8 cellular contexts compared by ENCODE assay signal in the genomic region with DNA sequence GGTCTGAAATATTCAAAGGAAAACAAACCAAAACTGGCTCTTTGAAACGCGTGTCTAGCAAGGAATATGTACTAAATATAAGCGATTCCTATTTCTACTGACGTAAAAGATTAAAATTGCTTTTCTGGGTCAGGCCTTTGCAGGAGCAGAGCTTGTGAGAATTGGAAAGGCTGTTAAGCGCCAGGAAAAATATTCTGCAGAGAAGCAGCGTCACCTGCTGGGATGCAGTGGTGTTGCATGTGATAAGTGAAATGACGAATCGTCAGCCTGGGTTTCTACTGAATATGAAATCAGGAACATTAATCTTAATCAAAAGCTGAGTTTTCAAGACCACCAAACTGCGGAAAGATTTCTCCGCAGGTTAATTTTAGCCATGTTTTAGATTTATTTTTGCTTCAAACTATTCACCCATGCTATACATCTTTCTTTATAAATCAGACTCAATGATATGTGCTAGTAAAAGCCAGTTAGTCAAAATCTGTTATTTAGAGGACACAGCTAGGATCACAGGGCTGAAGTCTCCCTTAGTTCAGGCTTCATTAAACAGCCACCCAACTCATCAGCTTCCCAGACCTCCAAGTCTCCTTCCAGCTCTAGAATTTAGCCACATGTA.
DNase-seq lines count a peak whose midpoint lies in the region; ATAC-seq and TF ChIP-seq lines count a peak whose summit lies in the region.

No MANE protein-coding gene starts in this region.

- ATAC-seq in HG02678 (IDR thresholded peaks at IDR 0.05; ENCODE audit: unreplicated experiment): peak; percentile 52
- no peak for ATAC-seq in GM18870 (IDR thresholded peaks at IDR 0.05; ENCODE audit: unreplicated experiment)

- no peaks in the 10 kb centered on the region for H3K9me2 ChIP-seq in DOHH2 (replicated peaks; ENCODE audit: control insufficient read depth, low read length)

- H3K36me3 Mint-ChIP-seq in endodermal cell (ENCODE audit: low read depth) (no peaks in the 10 kb centered on the region), mesothelial cell of epicardium (no peaks in the 10 kb centered on the region)

- no peaks in the 10 kb centered on the region for H3K79me2 ChIP-seq in DOHH2 (ENCODE audit: control insufficient read depth, low read length)

- H3K4me3 ChIP-seq in DOHH2 (ENCODE audit: low read length): no peak overlapping the region
- no peak overlapping the region for H3K4me3 ChIP-seq in endodermal cell (ENCODE audit: low read length)

- DNase-seq in NCI-H2227 treated with DMSO at 0.1 percent for 48 hours (lab: John Stamatoyannopoulos, UW) (peak; percentile 48), endodermal cell (peak; percentile 87), mesothelial cell of epicardium (ENCODE audit: low spot score in 2 of 2, unreplicated experiment in 2 of 2) (peak; percentile 33 to 79)
- peak; percentile 3 to 14 for DNase-seq in activated CD4-positive, alpha-beta T cell treated with anti-CD3 and anti-CD28 coated beads, Interleukin-2, amount 50 U/mL, for 24 hours (ENCODE audit: low read depth in 1 of 2, low spot score in 1 of 2)
- DNase-seq in stimulated activated naive CD4-positive, alpha-beta T cell treated with Interleukin-2 at 50 U/mL for 16 hours (lab: John Stamatoyannopoulos, UW): peak; percentile 15

- no peaks in the 10 kb centered on the region for H3F3A ChIP-seq in DOHH2 (ENCODE audit: control insufficient read depth, insufficient read depth)

- peaks cover 12% of the 10 kb centered on the region; the same call in 1 of the 2 replicates for H3K27me3 ChIP-seq in DOHH2 (ENCODE audit: control insufficient read depth, low read length)
- no peaks in the 10 kb centered on the region for H3K27me3 ChIP-seq in endodermal cell (ENCODE audit: control insufficient read depth, insufficient read depth, low read length, poor library complexity, severe bottlenecking)

- H3K4me1 Mint-ChIP-seq in endodermal cell (no peaks in the 10 kb centered on the region), mesothelial cell of epicardium (peaks cover 20% of the 10 kb centered on the region)

- no peaks in the 10 kb centered on the region for H3K36me3 ChIP-seq in DOHH2 (ENCODE audit: control insufficient read depth, low read length)
- H3K36me3 ChIP-seq in endodermal cell (ENCODE audit: control insufficient read depth, insufficient read depth, low read length): no peaks in the 10 kb centered on the region

- H3K27ac Mint-ChIP-seq in endodermal cell (no peak overlapping the region), mesothelial cell of epicardium (no peak overlapping the region)

- H3K9me3 Mint-ChIP-seq in endodermal cell: no peaks in the 10 kb centered on the region
- peaks cover 4% of the 10 kb centered on the region for H3K9me3 Mint-ChIP-seq in mesothelial cell of epicardium

- TF ChIP-seq CTCF in DOHH2 (IDR thresholded peaks at IDR 0.05; ENCODE audit: low read depth, low read length, poor library complexity, severe bottlenecking) (peak; percentile 89), endodermal cell (conservative IDR thresholded peaks at IDR 0.05) (peak; percentile 97), mesothelial cell of epicardium (IDR thresholded peaks at IDR 0.05; ENCODE audit: unreplicated experiment) (peak; percentile 96)

- H3K27ac ChIP-seq in DOHH2 (ENCODE audit: low read depth, low read length) (no peak overlapping the region), endodermal cell (ENCODE audit: low read depth, low read length) (no peak overlapping the region)

- H3K4me3 Mint-ChIP-seq in endodermal cell: no peak overlapping the region
- no peak overlapping the region for H3K4me3 Mint-ChIP-seq in mesothelial cell of epicardium

- WGBS in endodermal cell (ENCODE audit: insufficient coverage in 1 of 2, insufficient read length in 1 of 2), 2 experiments: 6 to 21% methylated on average over 7 to 10 of the region's 10 CpGs

- H3K27me3 Mint-ChIP-seq in endodermal cell (ENCODE audit: insufficient read depth) (no peaks in the 10 kb centered on the region), mesothelial cell of epicardium (ENCODE audit: low read depth) (no peaks in the 10 kb centered on the region)

- no peaks in the 10 kb centered on the region for H4K20me1 ChIP-seq in DOHH2 (ENCODE audit: control insufficient read depth, insufficient read depth, low read depth, low read length)

- H3K9ac ChIP-seq in endodermal cell (ENCODE audit: extremely low read depth, low read length, poor library complexity, severe bottlenecking): no peak overlapping the region

- H3K9me3 ChIP-seq in DOHH2 (ENCODE audit: control insufficient read depth, insufficient read depth, low read length) (no peaks in the 10 kb centered on the region), endodermal cell (ENCODE audit: control insufficient read depth, low read length) (no peaks in the 10 kb centered on the region)

- H3K4me2 ChIP-seq in DOHH2 (ENCODE audit: low read length): peak overlapping the region; percentile 12; the same call in 1 of the 2 replicates

- no peaks in the 10 kb centered on the region for H3K4me1 ChIP-seq in DOHH2 (ENCODE audit: control insufficient read depth, low read length)
- no peaks in the 10 kb centered on the region for H3K4me1 ChIP-seq in endodermal cell (ENCODE audit: control insufficient read depth, insufficient read depth, low read length)

Comparison
In these comparisons a context has a peak if more than half of its experiments do, and no peak if none do; other contexts are left out.
1. DNase-seq: peak in every context shown above with its lines; median percentile 87 in endodermal cell; 56 in mesothelial cell of epicardium; 48 in NCI-H2227 treated with DMSO at 0.1 percent for 48 hours; 15 in stimulated activated naive CD4-positive, alpha-beta T cell treated with Interleukin-2 at 50 U/mL for 16 hours; 8 in activated CD4-positive, alpha-beta T cell treated with anti-CD3 and anti-CD28 coated beads, Interleukin-2, amount 50 U/mL, for 24 hours.